Comparison of ENCODE assay signal across 14 cellular contexts in the genomic region with DNA sequence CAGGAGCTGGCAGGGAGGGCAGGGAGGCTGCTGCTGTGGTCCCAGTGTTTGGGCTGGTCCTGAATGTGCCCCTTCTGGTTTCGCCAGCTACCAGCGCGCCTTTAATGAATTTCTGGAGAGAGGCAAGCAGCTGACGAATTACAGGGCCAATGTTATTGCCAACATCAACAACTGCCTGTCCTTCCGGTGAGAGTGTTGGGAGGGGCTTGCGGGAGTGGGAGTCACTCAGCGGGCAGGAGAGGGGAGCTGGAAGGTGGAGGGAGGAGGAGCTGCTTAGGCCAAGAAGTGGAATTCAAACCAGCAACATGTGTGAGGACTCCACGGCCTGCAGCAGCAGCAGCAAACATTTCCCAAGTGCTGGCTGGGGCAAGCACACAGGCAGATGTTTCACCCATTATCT. TPM values are rescaled to one million over a fixed set of nuclear protein-coding genes. Genes with fewer than 3 reads are reported as not detected.
DNase-seq lines count a peak whose midpoint lies in the region; ATAC-seq and TF ChIP-seq lines count a peak whose summit lies in the region.
"Had no signal": no experiment of that assay in that cellular context is flagged by ENCODE, and none has a peak within 500 bp of the region (broad histone marks: within the 10 kb centered on the region; RNA-seq: fewer than 3 reads in every experiment).

No MANE protein-coding gene starts in this region.

- H3K27ac ChIP-seq in left ventricle myocardium inferior (replicated peaks) = no peak overlapping the region
- no peak overlapping the region for H3K27ac ChIP-seq in brain microvascular endothelial cell
- H3K27ac ChIP-seq in uterus = peak overlapping the region; percentile 91 to 92
- H3K27ac ChIP-seq in lower lobe of right lung = no peak overlapping the region
- peak overlapping the region in 1 of 2 donors; percentile 19 for H3K27ac ChIP-seq in coronary artery
- H3K27ac ChIP-seq: ascending aorta had no signal

- H3K4me1 ChIP-seq in left ventricle myocardium inferior (peaks cover 64% of the 10 kb centered on the region), uterus (peaks cover 0 to 17% of the 10 kb centered on the region in 2 donors), lower lobe of right lung (peaks cover 40% of the 10 kb centered on the region)

- no peak for DNase-seq in left cardiac atrium
- DNase-seq in left ventricle myocardium inferior = no peak
- peak; percentile 83 for DNase-seq in brain microvascular endothelial cell
- peak; percentile 89 for DNase-seq in left kidney (ENCODE audit: low read depth, low spot score)
- peak; percentile 70 to 88 for DNase-seq in uterus
- no peak for DNase-seq in lower lobe of right lung
- no peak for DNase-seq in inferior parietal cortex (ENCODE audit: extremely low spot score)
- DNase-seq in coronary artery (ENCODE audit: low spot score) = no peak
- DNase-seq: activated CD4-positive, alpha-beta T cell treated with anti-CD3 and anti-CD28 coated beads, Interleukin-2, amount 50 U/mL, for 4 hours; hippocampal formation; MM.1S; natural killer cell; RPMI8226 had no signal

- TF ChIP-seq POLR2A in uterus (IDR thresholded peaks at IDR 0.05) = peak in 1 of 2 donors; percentile 21

- in situ Hi-C loops in brain microvascular endothelial cell (cut with HindIII; ENCODE audit: low pct_ligation_motif_present, low sequenced_read_pairs) = no loop called here

- peak; percentile 7 to 61 for ATAC-seq in left cardiac atrium
- no peak for ATAC-seq in lower lobe of right lung
- ATAC-seq: natural killer cell had no signal

- intact Hi-C loops in left cardiac atrium (cut with DNase I) = no loop called here
- intact Hi-C loops in left ventricle myocardium inferior (cut with micrococcal nuclease) = no loop called here
- intact Hi-C loops in uterus (cut with DNase I; ENCODE audit: low total_unique reads) = no loop called here
- intact Hi-C loops in lower lobe of right lung (cut with DNase I) = no loop called here

- H3K4me3 ChIP-seq in left ventricle myocardium inferior (no peak overlapping the region), brain microvascular endothelial cell (ENCODE audit: low read depth, low read length) (no peak overlapping the region), uterus (no peak overlapping the region), lower lobe of right lung (no peak overlapping the region), coronary artery (no peak overlapping the region)
- H3K4me3 ChIP-seq: ascending aorta had no signal

- H3K36me3 ChIP-seq in left ventricle myocardium inferior (peaks cover 74% of the 10 kb centered on the region), brain microvascular endothelial cell (replicated peaks) (no peaks in the 10 kb centered on the region), uterus (no peaks in the 10 kb centered on the region), lower lobe of right lung (peaks cover 81% of the 10 kb centered on the region)

- H3K27me3 ChIP-seq in left ventricle myocardium inferior (ENCODE audit: low read depth) = no peaks in the 10 kb centered on the region
- no peaks in the 10 kb centered on the region for H3K27me3 ChIP-seq in brain microvascular endothelial cell (replicated peaks)
- no peaks in the 10 kb centered on the region for H3K27me3 ChIP-seq in uterus
- H3K27me3 ChIP-seq in lower lobe of right lung (ENCODE audit: low read depth) = no peaks in the 10 kb centered on the region
- H3K27me3 ChIP-seq: ascending aorta had no signal

- H3K9me3 ChIP-seq in left ventricle myocardium inferior (replicated peaks) (no peaks in the 10 kb centered on the region), uterus (no peaks in the 10 kb centered on the region), lower lobe of right lung (no peaks in the 10 kb centered on the region)
- H3K9me3 ChIP-seq: ascending aorta had no signal

- TF ChIP-seq CTCF in left ventricle myocardium inferior (IDR thresholded peaks at IDR 0.05; ENCODE audit: borderline replicate concordance) = no peak
- no peak for TF ChIP-seq CTCF in brain microvascular endothelial cell (IDR thresholded peaks at IDR 0.05; ENCODE audit: low read depth, low read length, missing control alignments)
- TF ChIP-seq CTCF in uterus (IDR thresholded peaks at IDR 0.05) = no peak
- no peak for TF ChIP-seq CTCF in lower lobe of right lung (IDR thresholded peaks at IDR 0.05)
- no peak for TF ChIP-seq CTCF in coronary artery (IDR thresholded peaks at IDR 0.05)

RNA-seq across cellular contexts. Expression of a gene that starts 7.7 kb away (rescaled TPM):
- total RNA-seq in left cardiac atrium = 10 to 100 TPM; 60.2 to 72.0 TPM
- 40.1 TPM for total RNA-seq in left ventricle myocardium inferior
- 10 to 100 TPM; 29.4 to 81.4 (median 60.6) TPM for total RNA-seq in uterus
- total RNA-seq in lower lobe of right lung = 254 TPM

RNA-seq across cellular contexts. Expression of a gene that starts 36.4 kb away (rescaled TPM):
- total RNA-seq in left cardiac atrium (under 1 TPM; 0.91 to 0.92 TPM), left ventricle myocardium inferior (0.66 TPM), uterus (1 to 10 TPM in 1 of 4 donors, under 1 TPM in 2, not detected in 1; under 0.01 to 5.6 (median 0.41) TPM), lower lobe of right lung (3.6 TPM)
- total RNA-seq: ascending aorta, natural killer cell had no signal

RNA-seq across cellular contexts. Expression of a gene that starts 47.0 kb away (rescaled TPM):
- total RNA-seq in left cardiac atrium (under 1 TPM in 1 of 2 donors, not detected in 1; 0.47 TPM), left ventricle myocardium inferior (not detected), uterus (not detected), lower lobe of right lung (not detected)
- total RNA-seq: ascending aorta, natural killer cell had no signal

Comparison
In these comparisons a context has a peak if more than half of its experiments do, and no peak if none do; other contexts are left out.
1. ATAC-seq: peak in left cardiac atrium (2 of 2); none in lower lobe of right lung (0 of 2).
2. DNase-seq: peak in brain microvascular endothelial cell (single experiment), left kidney (single experiment) and uterus (2 of 2); none in left cardiac atrium (single experiment), left ventricle myocardium inferior (single experiment), lower lobe of right lung (single experiment), inferior parietal cortex (single experiment) and coronary artery (single experiment).
3. H3K27ac ChIP-seq: peak in uterus (2 of 2); none in left ventricle myocardium inferior (single experiment), brain microvascular endothelial cell (single experiment) and lower lobe of right lung (single experiment).